Comparison of ENCODE assay signal across 18 cellular contexts in genomic region chr15:74621936-74622335, GRCh38. TPM values are rescaled to one million over a fixed set of nuclear protein-coding genes. Genes with fewer than 3 reads are reported as not detected.
DNase-seq lines count a peak whose midpoint lies in the region; ATAC-seq, FAIRE-seq and TF ChIP-seq lines count a peak whose summit lies in the region.
"Had no signal": no experiment of that assay in that cellular context is flagged by ENCODE, and none has a peak within 500 bp of the region (broad histone marks: within the 10 kb centered on the region; RNA-seq: fewer than 3 reads in every experiment).

No MANE protein-coding gene starts in this region.

- H3K4me1 Mint-ChIP-seq in activated naive CD8-positive, alpha-beta T cell (ENCODE audit: low read depth) = peaks cover 64% of the 10 kb centered on the region
- H3K4me1 Mint-ChIP-seq in activated naive CD8-positive, alpha-beta T cell treated with anti-CD3 and anti-CD28 coated beads for 36 hours = peaks cover 56% of the 10 kb centered on the region

- in situ Hi-C loops in K562 (cut with MboI) = loop anchor here (5.0 kb wide), 2 partner anchors 170 to 235 kb away; no protein-coding TSS in a partner anchor

- POLR2A ChIA-PET in K562 (lab: Yijun Ruan, JAX) = interaction anchor here (0.7 to 1.0 kb wide), 4 partner anchors 11 to 75 kb away, joined by 3 to 5 read pairs (median 4); no protein-coding TSS in a partner anchor

- no peak for FAIRE-seq in K562 (lab: Jason Lieb, UNC)

- TF ChIP-seq EP300 in K562 (IDR thresholded peaks at IDR 0.05; ENCODE audit: low read length) = no peak

- CTCF ChIA-PET in K562 (lab: Yijun Ruan, JAX; ENCODE audit: low intra/inter-chr PET ratio) = no interaction called here

- no peak overlapping the region for H3K9ac ChIP-seq in K562 (ENCODE audit: insufficient read depth in 1 of 2, low read depth in 2 of 2, low read length in 2 of 2)

- H3K9me1 ChIP-seq in K562 (ENCODE audit: control insufficient read depth, insufficient read depth, low read length) = peaks cover 16% of the 10 kb centered on the region

- no peaks in the 10 kb centered on the region for H3K27me3 Mint-ChIP-seq in activated naive CD8-positive, alpha-beta T cell
- H3K27me3 Mint-ChIP-seq in activated naive CD8-positive, alpha-beta T cell treated with anti-CD3 and anti-CD28 coated beads for 36 hours = no peaks in the 10 kb centered on the region

- H3K79me2 ChIP-seq in K562 (ENCODE audit: control insufficient read depth, insufficient read depth, low read length) = peaks cover 47% of the 10 kb centered on the region

- peaks cover 99% of the 10 kb centered on the region for H3K36me3 ChIP-seq in K562 (ENCODE audit: control insufficient read depth, insufficient read depth, low read length)
- H3K36me3 ChIP-seq in upper lobe of right lung = peaks cover 81% of the 10 kb centered on the region

- TF ChIP-seq POLR2A in K562 (conservative IDR thresholded peaks at IDR 0.05) = no peak

- H3K4me1 ChIP-seq in K562 (replicated peaks in 1 of 2; ENCODE audit: control insufficient read depth in 2 of 2, insufficient read depth in 2 of 2, low read length in 2 of 2) (peaks cover 11 to 20% of the 10 kb centered on the region in 2 experiments; a peak in 4 of 5 replicates), upper lobe of right lung (peaks cover 46% of the 10 kb centered on the region)

- H3K4me3 ChIP-seq in K562 (no peak overlapping the region), upper lobe of right lung (no peak overlapping the region)
- H3K4me3 ChIP-seq: cardiac muscle cell had no signal

- H3K9me3 ChIP-seq in K562 (replicated peaks; ENCODE audit: control insufficient read depth, insufficient read depth, low read depth, low read length) = no peaks in the 10 kb centered on the region
- no peaks in the 10 kb centered on the region for H3K9me3 ChIP-seq in upper lobe of right lung

- peaks cover 3% of the 10 kb centered on the region for H3K36me3 Mint-ChIP-seq in activated naive CD8-positive, alpha-beta T cell
- H3K36me3 Mint-ChIP-seq in activated naive CD8-positive, alpha-beta T cell treated with anti-CD3 and anti-CD28 coated beads for 36 hours = peaks cover 31% of the 10 kb centered on the region

- DNase-seq in activated naive CD8-positive, alpha-beta T cell treated with anti-CD3 and anti-CD28 coated beads for 36 hours = no peak
- DNase-seq in K562 (ENCODE audit: extremely low read depth in 1 of 4, low spot score in 3 of 4) (peak in 3 of 4 experiments; percentile 53 to 58 (median 55)), left kidney (ENCODE audit: low read depth, low spot score) (peak; percentile 57), upper lobe of right lung (peak; percentile 61), A172 (ENCODE audit: low spot score) (no peak), amniotic stem cell (lab: John Stamatoyannopoulos, UW) (no peak)
- DNase-seq in stimulated activated CD4-positive, alpha-beta T cell treated with anti-CD3 and anti-CD28 coated beads, Interleukin-2, amount 100 ng/mL, for 48 hours = no peak
- DNase-seq: activated CD4-positive, alpha-beta T cell treated with anti-CD3 and anti-CD28 coated beads for 48 hours; activated T-cell treated with anti-CD3 and anti-CD28 coated beads, Interleukin-2, amount 50 U/mL, for 4 hours; CD8-positive, alpha-beta memory T cell; DMS79 treated with DMSO at 0.1 percent for 48 hours; HFFc6; left cardiac atrium; NCI-H2029 treated with DMSO at 0.1 percent for 48 hours; NCI-H526 treated with DMSO at 0.1 percent for 48 hours; T1000 had no signal

- H3K27ac ChIP-seq in K562 (ENCODE audit: extremely low read depth, low read depth, low read length) = no peak overlapping the region
- no peak overlapping the region for H3K27ac ChIP-seq in upper lobe of right lung
- H3K27ac ChIP-seq: cardiac muscle cell had no signal

- no peak for TF ChIP-seq CTCF in K562 (IDR thresholded peaks at IDR 0.05 in 2 of 3, conservative IDR thresholded peaks at IDR 0.05 in 1 of 3; ENCODE audit: insufficient read depth in 2 of 3, low read depth in 1 of 3, low read length in 3 of 3)
- no peak for TF ChIP-seq CTCF in upper lobe of right lung (IDR thresholded peaks at IDR 0.05)

- no peak overlapping the region for H2AFZ ChIP-seq in K562 (ENCODE audit: low read depth, low read length)

- H3K4me3 Mint-ChIP-seq in activated naive CD8-positive, alpha-beta T cell = no peak overlapping the region
- no peak overlapping the region for H3K4me3 Mint-ChIP-seq in activated naive CD8-positive, alpha-beta T cell treated with anti-CD3 and anti-CD28 coated beads for 36 hours
- H3K4me3 Mint-ChIP-seq: activated T-cell treated with anti-CD3 and anti-CD28 coated beads, Interleukin-2, amount 50 U/mL, for 4 hours; HFFc6 had no signal

- H3K9me3 Mint-ChIP-seq in activated naive CD8-positive, alpha-beta T cell (ENCODE audit: low read depth) = no peaks in the 10 kb centered on the region
- H3K9me3 Mint-ChIP-seq in activated naive CD8-positive, alpha-beta T cell treated with anti-CD3 and anti-CD28 coated beads for 36 hours = no peaks in the 10 kb centered on the region
- H3K9me3 Mint-ChIP-seq: activated T-cell treated with anti-CD3 and anti-CD28 coated beads, Interleukin-2, amount 50 U/mL, for 4 hours; CD8-positive, alpha-beta memory T cell; HFFc6 had no signal

- H3K27me3 ChIP-seq in K562 (ENCODE audit: control insufficient read depth in 2 of 2, insufficient read depth in 2 of 2, low read length in 2 of 2) (no peaks in the 10 kb centered on the region), upper lobe of right lung (no peaks in the 10 kb centered on the region)
- H3K27me3 ChIP-seq: cardiac muscle cell had no signal

- TF ChIP-seq RAD21 in K562 (CRISPR knock-in tag; conservative IDR thresholded peaks at IDR 0.05 in 1 of 2, IDR thresholded peaks at IDR 0.05 in 1 of 2) = no peak

- no peak overlapping the region for H3K4me2 ChIP-seq in K562 (ENCODE audit: insufficient read depth, low read length)

- H3K27ac Mint-ChIP-seq in activated naive CD8-positive, alpha-beta T cell = peak overlapping the region; percentile 58
- H3K27ac Mint-ChIP-seq in activated naive CD8-positive, alpha-beta T cell treated with anti-CD3 and anti-CD28 coated beads for 36 hours = no peak overlapping the region

- no TSS peak for BruUV-seq in K562 (replicated peaks; lab: Mats Ljungman, UMichigan)

- intact Hi-C loops in K562 (cut with micrococcal nuclease) (no loop called here), upper lobe of right lung (cut with DNase I) (no loop called here)

- H4K20me1 ChIP-seq in K562 (replicated peaks; ENCODE audit: control insufficient read depth, insufficient read depth, low read length) = peaks cover 52% of the 10 kb centered on the region

- ATAC-seq in K562 (0 out of 3 replicates have a peak, but pooled peaks have one; percentile 36), upper lobe of right lung (no peak)

- WGBS in K562 (ENCODE audit: insufficient coverage, low coverage, missing lambda C conversion rate) = 92% methylated on average over 18 of the region's 21 CpGs

TF ChIP-seq in K562, 482 proteins besides CTCF, POLR2A, EP300 and RAD21 (continues in another document):
- TF ChIP-seq ZNF76 (CRISPR knock-in tag; IDR thresholded peaks at IDR 0.05; ENCODE audit: borderline replicate concordance) (no peak), NFYB (IDR thresholded peaks at IDR 0.05; ENCODE audit: extremely low read depth, insufficient read length) (peak; percentile 46), ZNF75A (CRISPR knock-in tag; IDR thresholded peaks at IDR 0.05) (no peak)
- TF ChIP-seq, protein P1, sequence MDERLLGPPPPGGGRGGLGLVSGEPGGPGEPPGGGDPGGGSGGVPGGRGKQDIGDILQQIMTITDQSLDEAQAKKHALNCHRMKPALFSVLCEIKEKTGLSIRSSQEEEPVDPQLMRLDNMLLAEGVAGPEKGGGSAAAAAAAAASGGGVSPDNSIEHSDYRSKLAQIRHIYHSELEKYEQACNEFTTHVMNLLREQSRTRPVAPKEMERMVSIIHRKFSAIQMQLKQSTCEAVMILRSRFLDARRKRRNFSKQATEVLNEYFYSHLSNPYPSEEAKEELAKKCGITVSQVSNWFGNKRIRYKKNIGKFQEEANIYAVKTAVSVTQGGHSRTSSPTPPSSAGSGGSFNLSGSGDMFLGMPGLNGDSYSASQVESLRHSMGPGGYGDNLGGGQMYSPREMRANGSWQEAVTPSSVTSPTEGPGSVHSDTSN (CRISPR knock-in tag; IDR thresholded peaks at IDR 0.05; ENCODE audit: low read depth) = 0 out of 2 replicates have a peak, but pooled peaks have one; percentile 14
- TF ChIP-seq, protein P1 (tag; conservative IDR thresholded peaks at IDR 0.05; ENCODE audit: low read depth) = peak; percentile 38; the same call in 1 of the 2 replicates

RNA-seq across cellular contexts. Expression of gene CLK3, which starts 6.3 kb away (rescaled TPM):
- total RNA-seq in activated naive CD8-positive, alpha-beta T cell treated with anti-CD3 and anti-CD28 coated beads for 36 hours = 100 to 1,000 TPM; 102 to 103 TPM
- 131 and 268 TPM in 2 replicates for total RNA-seq in K562 (2011; cell fraction: chromatin; rRNA removed; ENCODE audit: low replicate concordance)
- total RNA-seq in K562 (2011; cell fraction: nucleolus; rRNA removed) = 179 and 197 TPM in 2 replicates
- total RNA-seq in K562 (2011; cell fraction: nucleoplasm; rRNA removed) = 114 and 129 TPM in 2 replicates
- 47.4 and 78.1 TPM in 2 replicates for total RNA-seq in K562 (2014; rRNA removed)
- 23.1 and 32.5 TPM in 2 replicates for total RNA-seq in K562 (2014; rRNA removed; fragmentation: Illumina TruSeq; extraction: Trizol)
- total RNA-seq in K562 (2015; rRNA removed; fragmentation: Illumina TruSeq; extraction: Trizol) = 50.5 and 51.7 TPM in 2 replicates
- total RNA-seq in K562 (2021) = 54.8 and 55.1 TPM in 2 replicates
- polyA plus RNA-seq in K562 (2011; rRNA removed) = 63.9 and 109 TPM in 2 replicates
- 79.8 and 80.4 TPM in 2 replicates for polyA plus RNA-seq in K562 (2011; cell fraction: cytosol; rRNA removed)
- polyA plus RNA-seq in K562 (2011; cell fraction: nucleus; rRNA removed) = 310 and 355 TPM in 2 replicates
- 59.3 and 60.5 TPM in 2 replicates for polyA plus RNA-seq in K562 (2012)
- polyA plus RNA-seq in K562 (2014; fragmentation: Illumina TruSeq; extraction: Trizol) = 78.5 and 95.2 TPM in 2 replicates
- polyA plus RNA-seq in K562 (2014; fragmentation: Nextera tagmentation; extraction: Ambion mirVana) = 1 to 10 TPM; 1.2 to 6.9 TPM
- 50.0 and 53.7 TPM in 2 replicates for polyA plus RNA-seq in K562 (2014; rRNA removed)
- polyA minus RNA-seq in K562 (2011; rRNA and poly(A)+ RNA removed) = 62.7 and 70.3 TPM in 2 replicates
- polyA minus RNA-seq in K562 (2011; cell fraction: cytosol; rRNA and poly(A)+ RNA removed) = 42.5 and 45.8 TPM in 2 replicates
- polyA minus RNA-seq in K562 (2011; cell fraction: nucleus; rRNA and poly(A)+ RNA removed) = 134 and 165 TPM in 2 replicates
- total RNA-seq in upper lobe of right lung = 72.9 TPM
- 31.9 and 40.0 TPM in 2 replicates for total RNA-seq in A172 (2014; rRNA removed; shearing (Covaris generic))

Comparison
In these comparisons a context has a peak if more than half of its experiments do, and no peak if none do; other contexts are left out.
1. DNase-seq: peak in K562 (3 of 4), left kidney (single experiment) and upper lobe of right lung (single experiment); none in activated naive CD8-positive, alpha-beta T cell treated with anti-CD3 and anti-CD28 coated beads for 36 hours (single experiment), A172 (single experiment), stimulated activated CD4-positive, alpha-beta T cell treated with anti-CD3 and anti-CD28 coated beads, Interleukin-2, amount 100 ng/mL, for 48 hours (0 of 2) and amniotic stem cell (single experiment).